In the genomic region with DNA sequence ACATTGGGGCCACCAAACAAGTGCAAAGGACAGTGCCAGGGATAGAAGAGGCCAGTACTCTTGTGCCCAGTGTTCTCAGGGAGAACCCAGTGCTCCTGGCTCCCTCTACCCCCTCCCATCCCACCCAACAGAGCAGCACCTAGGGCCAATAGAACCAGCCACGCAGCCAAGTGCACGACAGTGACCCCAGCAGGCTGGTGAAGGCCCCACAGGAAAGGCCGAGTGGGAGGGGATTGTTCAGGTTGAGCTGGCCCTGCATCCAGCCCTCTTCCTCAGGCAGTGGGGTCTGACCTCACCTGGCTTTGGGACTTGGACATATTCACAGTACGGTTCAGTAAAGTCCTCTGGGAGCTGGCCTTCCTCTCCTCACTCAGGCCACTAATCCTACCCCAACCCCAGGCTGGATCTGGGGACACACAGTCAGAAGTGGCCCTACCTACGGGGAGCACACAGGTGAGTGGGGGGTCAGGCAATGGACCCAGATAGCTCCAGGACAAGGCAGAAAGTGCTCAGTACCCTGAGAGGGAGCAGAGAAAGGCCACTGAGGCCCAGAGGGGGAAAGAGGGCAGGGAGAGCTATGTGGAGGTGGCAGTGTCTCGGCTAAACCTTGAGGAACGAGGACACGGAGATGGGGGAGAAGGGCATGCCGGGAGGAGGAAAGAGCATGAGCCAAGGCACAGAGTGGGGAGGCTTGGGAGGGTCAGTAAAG, we compare ENCODE assay signal across 9 cellular contexts. TPM values are rescaled to one million over a fixed set of nuclear protein-coding genes. Genes with fewer than 3 reads are reported as not detected.
DNase-seq lines count a peak whose midpoint lies in the region; ATAC-seq and TF ChIP-seq lines count a peak whose summit lies in the region.
"Had no signal": no experiment of that assay in that cellular context is flagged by ENCODE, and none has a peak within 500 bp of the region (broad histone marks: within the 10 kb centered on the region; RNA-seq: fewer than 3 reads in every experiment).

No MANE protein-coding gene starts in this region.

- H3K79me2 ChIP-seq in OCI-LY3 (ENCODE audit: low read length), result no peaks in the 10 kb centered on the region

- H3K4me3 ChIP-seq in A673 (ENCODE audit: low read depth, low read length, poor library complexity, severe bottlenecking), result no peak overlapping the region
- H3K4me3 ChIP-seq in OCI-LY3 (ENCODE audit: low read length), result no peak overlapping the region
- H3K4me3 ChIP-seq in fibroblast of pulmonary artery (replicated peaks; ENCODE audit: low read depth, low read length), result no peak overlapping the region

- ATAC-seq in HG03521 (IDR thresholded peaks at IDR 0.05; ENCODE audit: unreplicated experiment) (no peak), HG02973 (IDR thresholded peaks at IDR 0.05; ENCODE audit: unreplicated experiment) (no peak)

- H3K4me1 ChIP-seq in A673 (ENCODE audit: insufficient read depth, low read length, poor library complexity, severe bottlenecking), result no peaks in the 10 kb centered on the region
- no peaks in the 10 kb centered on the region for H3K4me1 ChIP-seq in OCI-LY3 (ENCODE audit: low read length)

- H3K9me3 ChIP-seq in A673 (ENCODE audit: low read depth, low read length, poor library complexity, severe bottlenecking) (no peaks in the 10 kb centered on the region), OCI-LY3 (ENCODE audit: insufficient read depth, low read length) (no peaks in the 10 kb centered on the region)

- H3K27ac ChIP-seq in A673 (ENCODE audit: low read depth, low read length, poor library complexity, severe bottlenecking), result no peak overlapping the region
- no peak overlapping the region for H3K27ac ChIP-seq in OCI-LY3 (ENCODE audit: low read length)

- no peak overlapping the region for H2AFZ ChIP-seq in OCI-LY3 (ENCODE audit: low read depth, low read length)

- CTCF ChIA-PET in A673 (lab: Charles Lee), result no interaction called here

- H3K9ac ChIP-seq in OCI-LY3 (ENCODE audit: low read length), result no peak overlapping the region

- intact Hi-C loops in A673 (cut with micrococcal nuclease; ENCODE audit: unreplicated experiment), result no loop called here

- peak; percentile 33 for DNase-seq in A673 (ENCODE audit: low spot score)
- DNase-seq in fibroblast of pulmonary artery (ENCODE audit: low read depth), result no peak
- DNase-seq in cerebellar nuclear complex (lab: John Stamatoyannopoulos, UW), result no peak
- DNase-seq in NCI-H2029 (lab: John Stamatoyannopoulos, UW), result no peak
- DNase-seq: GF-D8 had no signal

- POLR2A ChIA-PET in A673 (lab: Charles Lee; ENCODE audit: low non-redundant PET), result no interaction called here

- BruUV-seq in A673 (replicated peaks; lab: Mats Ljungman, UMichigan), result no TSS peak

- no peak overlapping the region for H3K4me2 ChIP-seq in OCI-LY3 (ENCODE audit: low read length)

- TF ChIP-seq CTCF in A673 (conservative IDR thresholded peaks at IDR 0.05; ENCODE audit: low read depth, low read length) (no peak; the same call in 1 of the 2 replicates), GM12872 (IDR thresholded peaks at IDR 0.05; ENCODE audit: insufficient read depth, low read depth, low read length) (peak; percentile 50; the same call in 2 of the 3 replicates), OCI-LY3 (IDR thresholded peaks at IDR 0.05; ENCODE audit: low read depth, low read length) (peak; percentile 27), fibroblast of pulmonary artery (IDR thresholded peaks at IDR 0.05; ENCODE audit: low read length, missing control alignments) (peak; percentile 13)

- H3K36me3 ChIP-seq in A673 (ENCODE audit: insufficient read depth, low read length, poor library complexity, severe bottlenecking), result peaks cover 10% of the 10 kb centered on the region
- H3K36me3 ChIP-seq in OCI-LY3 (replicated peaks; ENCODE audit: low read depth, low read length), result peaks cover 21% of the 10 kb centered on the region

- H3K27me3 ChIP-seq in A673 (replicated peaks; ENCODE audit: insufficient read depth, low read depth, low read length, poor library complexity), result no peaks in the 10 kb centered on the region
- no peaks in the 10 kb centered on the region for H3K27me3 ChIP-seq in OCI-LY3 (ENCODE audit: low read depth, low read length)

- no peaks in the 10 kb centered on the region for H4K20me1 ChIP-seq in OCI-LY3 (ENCODE audit: insufficient read depth, low read length)

RNA-seq across cellular contexts. Expression of gene POLR1E, which starts 25.4 kb away (rescaled TPM):
- total RNA-seq in A673 (2021), result 55.1 and 68.8 TPM in 2 replicates

RNA-seq across cellular contexts. Expression of gene ZBTB5, which starts 45.9 kb away (rescaled TPM):
- 17.2 and 18.0 TPM in 2 replicates for total RNA-seq in A673 (2021)
